In genomic region chr17:50146927-50147640, GRCh38 we compare ENCODE assay signal across 1 cellular context.
TF ChIP-seq lines count a peak whose summit lies in the region.

No MANE protein-coding gene starts in this region.

TF ChIP-seq in H1, 55 proteins besides CTCF, POLR2A, EP300 and RAD21:
- TF ChIP-seq CBX5 (IDR thresholded peaks at IDR 0.05; ENCODE audit: low read depth, low read length) (no peak), NANOG (IDR thresholded peaks at IDR 0.05; ENCODE audit: insufficient read depth, low read depth, low read length, poor library complexity, severe bottlenecking) (no peak), HDAC6 (IDR thresholded peaks at IDR 0.05; ENCODE audit: low read depth, low read length) (no peak), TAF7 (optimal IDR thresholded peaks at IDR 0.05; ENCODE audit: borderline replicate concordance, low read depth, low read length) (no peak), EZH2 (IDR thresholded peaks at IDR 0.05; ENCODE audit: low read depth, low read length, severe bottlenecking) (no peak), RNF2 (IDR thresholded peaks at IDR 0.05; ENCODE audit: borderline replicate concordance, low read depth, low read length, missing control alignments, poor library complexity, severe bottlenecking) (no peak), BACH1 (IDR thresholded peaks at IDR 0.05; ENCODE audit: low read length) (no peak), SUZ12 (IDR thresholded peaks at IDR 0.05; ENCODE audit: low read length) (no peak), RBBP5 (IDR thresholded peaks at IDR 0.05; ENCODE audit: borderline replicate concordance, low read depth, low read length) (no peak), USF2 (IDR thresholded peaks at IDR 0.05; ENCODE audit: low read length) (no peak), YY1 (IDR thresholded peaks at IDR 0.05; ENCODE audit: low read depth, low read length) (no peak), PHF8 (conservative IDR thresholded peaks at IDR 0.05; ENCODE audit: low read depth, low read length) (no peak)
- TF ChIP-seq, protein P1, sequence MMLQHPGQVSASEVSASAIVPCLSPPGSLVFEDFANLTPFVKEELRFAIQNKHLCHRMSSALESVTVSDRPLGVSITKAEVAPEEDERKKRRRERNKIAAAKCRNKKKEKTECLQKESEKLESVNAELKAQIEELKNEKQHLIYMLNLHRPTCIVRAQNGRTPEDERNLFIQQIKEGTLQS (IDR thresholded peaks at IDR 0.05; ENCODE audit: insufficient read depth, low read depth, low read length), result no peak
